In the genomic region with DNA sequence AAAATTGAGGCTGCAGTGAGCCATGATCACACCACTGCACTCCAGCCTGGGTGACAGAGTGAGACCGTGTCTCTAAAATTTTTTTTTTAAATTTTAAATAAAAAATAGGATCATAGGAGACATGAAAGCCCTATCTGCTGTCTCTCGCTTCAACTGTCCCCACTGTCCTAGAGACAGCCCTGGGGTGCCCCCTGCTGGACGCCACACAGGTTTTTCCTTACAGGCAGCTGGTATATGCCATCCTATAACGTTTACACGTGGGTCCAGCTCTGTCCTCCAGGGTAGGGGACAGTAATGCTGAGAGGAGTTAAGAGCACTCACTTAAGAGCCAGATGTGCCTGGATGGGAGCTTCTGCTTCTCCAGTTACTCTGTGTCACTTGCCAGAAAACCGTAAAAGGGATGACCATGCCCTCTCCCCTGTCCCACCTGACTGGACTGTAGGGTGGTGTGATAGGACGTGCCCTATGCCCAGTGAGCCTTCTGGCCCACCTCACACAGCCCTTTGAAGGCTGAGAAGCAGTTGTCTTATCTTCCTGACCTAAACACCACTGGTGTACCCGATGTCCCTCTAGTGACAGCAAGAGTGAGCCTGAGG, we compare ENCODE assay signal across 8 cellular contexts.
DNase-seq lines count a peak whose midpoint lies in the region; ATAC-seq lines count a peak whose summit lies in the region.

No MANE protein-coding gene starts in this region.

- H3K27ac ChIP-seq in caudate nucleus (ENCODE audit: low read depth, low read length), result no peak overlapping the region

- DNase-seq in 8988T, result peak; percentile 61
- peak; percentile 53 for DNase-seq in GM19238 (ENCODE audit: insufficient read length, low spot score)
- peak; percentile 75 for DNase-seq in NCI-H345 (lab: John Stamatoyannopoulos, UW)
- peak; percentile 55 for DNase-seq in activated CD4-positive, CD25-positive, alpha-beta regulatory T cell treated with anti-CD3 and anti-CD28 coated beads, Interleukin-2, amount 50 U/mL, for 16 hours (ENCODE audit: low read depth, low spot score)
- peak in 55 of 61 donors; percentile 11 to 88 (median 67) for DNase-seq in caudate nucleus (lab: John Stamatoyannopoulos, UW)
- DNase-seq in left kidney (ENCODE audit: low read depth, low spot score), result peak; percentile 92
- DNase-seq in stimulated activated CD4-positive, alpha-beta T cell treated with anti-CD3 and anti-CD28 coated beads, Interleukin-4, amount 100 ng/mL, for 48 hours (ENCODE audit: low read depth in 2 of 2), result peak; percentile 80 to 84

- ATAC-seq in HG02588 (IDR thresholded peaks at IDR 0.05; ENCODE audit: unreplicated experiment), result no peak
